Comparison of ENCODE assay signal across 1 cellular context in the genomic region with DNA sequence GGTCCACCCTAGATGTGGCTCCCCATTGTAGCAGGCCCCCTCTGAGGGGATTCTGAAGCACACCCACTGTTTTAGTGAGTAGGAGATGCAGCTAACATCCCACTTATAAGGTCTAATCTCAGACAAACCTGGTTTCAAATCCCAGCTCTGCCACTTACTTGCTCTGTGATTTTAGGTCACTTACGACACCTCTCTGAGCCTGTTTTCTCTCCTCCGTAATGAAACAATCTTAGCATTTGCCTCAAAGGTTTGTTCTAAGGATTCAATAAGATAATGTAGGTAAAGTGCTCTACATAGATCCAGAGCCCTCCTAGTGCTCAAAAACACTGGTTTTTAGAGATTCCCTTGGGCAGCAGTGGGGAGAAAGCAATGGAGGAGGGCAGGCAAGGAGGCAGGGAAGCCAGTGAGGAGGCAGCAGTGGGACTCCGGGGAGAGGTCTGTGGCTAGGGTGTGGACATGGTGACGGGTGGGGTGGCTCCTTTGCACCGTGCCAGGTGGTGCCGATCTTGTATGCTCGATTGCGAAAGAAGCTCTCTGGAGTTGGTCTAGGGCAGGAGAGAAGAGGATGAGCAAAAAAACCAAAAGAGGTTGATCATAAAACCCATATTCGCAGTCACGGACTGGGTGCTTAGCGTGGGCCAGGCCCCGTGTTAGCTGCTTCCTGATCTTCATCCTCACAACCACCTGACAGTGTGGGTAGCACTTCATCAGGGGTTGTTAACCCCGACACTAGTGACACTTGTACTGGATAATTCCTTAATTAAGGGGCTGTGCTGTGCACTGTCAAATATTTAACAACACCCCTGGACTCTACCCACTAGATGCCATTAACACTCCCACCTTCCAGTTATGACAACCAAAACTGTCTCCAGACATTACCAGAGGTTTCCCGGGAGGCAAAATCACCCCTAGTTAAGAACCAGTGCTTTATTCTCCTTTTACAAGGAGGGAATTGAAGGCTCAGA.
TF ChIP-seq lines count a peak whose summit lies in the region.

No MANE protein-coding gene starts in this region.

TF ChIP-seq in HepG2, 621 proteins besides CTCF, POLR2A, EP300 and RAD21 (continued from another document and continues in another):
- TF ChIP-seq, protein P1, sequence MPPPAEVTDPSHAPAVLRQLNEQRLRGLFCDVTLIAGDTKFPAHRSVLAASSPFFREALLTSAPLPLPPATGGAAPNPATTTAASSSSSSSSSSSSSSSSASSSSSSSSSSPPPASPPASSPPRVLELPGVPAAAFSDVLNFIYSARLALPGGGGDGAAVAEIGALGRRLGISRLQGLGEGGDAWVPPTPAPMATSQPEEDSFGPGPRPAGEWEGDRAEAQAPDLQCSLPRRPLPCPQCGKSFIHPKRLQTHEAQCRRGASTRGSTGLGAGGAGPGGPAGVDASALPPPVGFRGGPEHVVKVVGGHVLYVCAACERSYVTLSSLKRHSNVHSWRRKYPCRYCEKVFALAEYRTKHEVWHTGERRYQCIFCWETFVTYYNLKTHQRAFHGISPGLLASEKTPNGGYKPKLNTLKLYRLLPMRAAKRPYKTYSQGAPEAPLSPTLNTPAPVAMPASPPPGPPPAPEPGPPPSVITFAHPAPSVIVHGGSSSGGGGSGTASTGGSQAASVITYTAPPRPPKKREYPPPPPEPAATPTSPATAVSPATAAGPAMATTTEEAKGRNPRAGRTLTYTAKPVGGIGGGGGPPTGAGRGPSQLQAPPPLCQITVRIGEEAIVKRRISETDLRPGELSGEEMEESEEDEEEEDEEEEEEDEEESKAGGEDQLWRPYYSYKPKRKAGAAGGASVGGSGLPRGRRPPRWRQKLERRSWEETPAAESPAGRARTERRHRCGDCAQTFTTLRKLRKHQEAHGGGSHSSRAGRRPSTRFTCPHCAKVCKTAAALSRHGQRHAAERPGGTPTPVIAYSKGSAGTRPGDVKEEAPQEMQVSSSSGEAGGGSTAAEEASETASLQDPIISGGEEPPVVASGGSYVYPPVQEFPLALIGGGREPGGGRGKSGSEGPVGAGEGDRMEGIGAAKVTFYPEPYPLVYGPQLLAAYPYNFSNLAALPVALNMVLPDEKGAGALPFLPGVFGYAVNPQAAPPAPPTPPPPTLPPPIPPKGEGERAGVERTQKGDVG (CRISPR knock-in tag; IDR thresholded peaks at IDR 0.05; ENCODE audit: borderline replicate concordance): no peak; the same call in 1 of the 2 replicates
- no peak for TF ChIP-seq ZBTB42 (CRISPR knock-in tag; IDR thresholded peaks at IDR 0.05)
- TF ChIP-seq ZNF768 (CRISPR knock-in tag; IDR thresholded peaks at IDR 0.05): peak; percentile 28
- peak; percentile 51; the same call in 1 of the 2 replicates for TF ChIP-seq ZNF776 (CRISPR knock-in tag; IDR thresholded peaks at IDR 0.05)
- no peak for TF ChIP-seq RFX3 (CRISPR knock-in tag; IDR thresholded peaks at IDR 0.05)
- TF ChIP-seq ZNF605 (CRISPR knock-in tag; IDR thresholded peaks at IDR 0.05): 0 out of 2 replicates have a peak, but pooled peaks have one; percentile 39
- no peak for TF ChIP-seq ZNF326 (CRISPR knock-in tag; IDR thresholded peaks at IDR 0.05; ENCODE audit: borderline replicate concordance)
- no peak for TF ChIP-seq KDM5A (IDR thresholded peaks at IDR 0.05; ENCODE audit: borderline replicate concordance, low read length)
- TF ChIP-seq MBD4 (IDR thresholded peaks at IDR 0.05; ENCODE audit: borderline replicate concordance, low read length): no peak
- TF ChIP-seq CSRNP1 (CRISPR knock-in tag; IDR thresholded peaks at IDR 0.05): no peak
- TF ChIP-seq BORCS8-MEF2B (CRISPR knock-in tag; IDR thresholded peaks at IDR 0.05): no peak
- TF ChIP-seq MIXL1 (CRISPR knock-in tag; IDR thresholded peaks at IDR 0.05): no peak
- TF ChIP-seq NRL (CRISPR knock-in tag; IDR thresholded peaks at IDR 0.05; ENCODE audit: borderline replicate concordance): no peak
- no peak for TF ChIP-seq ZBTB3 (CRISPR knock-in tag; IDR thresholded peaks at IDR 0.05; ENCODE audit: borderline replicate concordance, low read depth)
- TF ChIP-seq, protein P2, sequence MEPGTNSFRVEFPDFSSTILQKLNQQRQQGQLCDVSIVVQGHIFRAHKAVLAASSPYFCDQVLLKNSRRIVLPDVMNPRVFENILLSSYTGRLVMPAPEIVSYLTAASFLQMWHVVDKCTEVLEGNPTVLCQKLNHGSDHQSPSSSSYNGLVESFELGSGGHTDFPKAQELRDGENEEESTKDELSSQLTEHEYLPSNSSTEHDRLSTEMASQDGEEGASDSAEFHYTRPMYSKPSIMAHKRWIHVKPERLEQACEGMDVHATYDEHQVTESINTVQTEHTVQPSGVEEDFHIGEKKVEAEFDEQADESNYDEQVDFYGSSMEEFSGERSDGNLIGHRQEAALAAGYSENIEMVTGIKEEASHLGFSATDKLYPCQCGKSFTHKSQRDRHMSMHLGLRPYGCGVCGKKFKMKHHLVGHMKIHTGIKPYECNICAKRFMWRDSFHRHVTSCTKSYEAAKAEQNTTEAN (CRISPR knock-in tag; conservative IDR thresholded peaks at IDR 0.05): no peak
- no peak for TF ChIP-seq SOX13 (IDR thresholded peaks at IDR 0.05)
- 0 out of 4 replicates have a peak, but pooled peaks of 1 of the 2 experiments have one; percentile 52 for TF ChIP-seq SOX13 (CRISPR knock-in tag; conservative IDR thresholded peaks at IDR 0.05 in 1 of 2, IDR thresholded peaks at IDR 0.05 in 1 of 2)
- TF ChIP-seq KLF9 (CRISPR knock-in tag; IDR thresholded peaks at IDR 0.05; ENCODE audit: low read depth): no peak
- 0 out of 2 replicates have a peak, but pooled peaks have one; percentile 3 for TF ChIP-seq IRF9 (CRISPR knock-in tag; IDR thresholded peaks at IDR 0.05; ENCODE audit: borderline replicate concordance)
- TF ChIP-seq ZNF343 (CRISPR knock-in tag; IDR thresholded peaks at IDR 0.05): 0 out of 2 replicates have a peak, but pooled peaks have one; percentile 13
- TF ChIP-seq, protein P3, sequence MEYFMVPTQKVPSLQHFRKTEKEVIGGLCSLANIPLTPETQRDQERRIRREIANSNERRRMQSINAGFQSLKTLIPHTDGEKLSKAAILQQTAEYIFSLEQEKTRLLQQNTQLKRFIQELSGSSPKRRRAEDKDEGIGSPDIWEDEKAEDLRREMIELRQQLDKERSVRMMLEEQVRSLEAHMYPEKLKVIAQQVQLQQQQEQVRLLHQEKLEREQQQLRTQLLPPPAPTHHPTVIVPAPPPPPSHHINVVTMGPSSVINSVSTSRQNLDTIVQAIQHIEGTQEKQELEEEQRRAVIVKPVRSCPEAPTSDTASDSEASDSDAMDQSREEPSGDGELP (IDR thresholded peaks at IDR 0.05; ENCODE audit: borderline replicate concordance, low read depth): no peak
- TF ChIP-seq HBP1 (CRISPR knock-in tag; IDR thresholded peaks at IDR 0.05; ENCODE audit: low read depth): no peak
- no peak for TF ChIP-seq ZNF83 (CRISPR knock-in tag; IDR thresholded peaks at IDR 0.05; ENCODE audit: borderline replicate concordance)
- no peak for TF ChIP-seq REL (CRISPR knock-in tag; conservative IDR thresholded peaks at IDR 0.05)
- no peak for TF ChIP-seq ZNF549 (CRISPR knock-in tag; IDR thresholded peaks at IDR 0.05)
- no peak for TF ChIP-seq ZNF746 (CRISPR knock-in tag; IDR thresholded peaks at IDR 0.05)
- no peak for TF ChIP-seq PHF5A (CRISPR knock-in tag; IDR thresholded peaks at IDR 0.05; ENCODE audit: low read depth, unreplicated experiment)
- no peak; the same call in 1 of the 2 replicates for TF ChIP-seq HOXA3 (CRISPR knock-in tag; IDR thresholded peaks at IDR 0.05)
- TF ChIP-seq, protein P4, sequence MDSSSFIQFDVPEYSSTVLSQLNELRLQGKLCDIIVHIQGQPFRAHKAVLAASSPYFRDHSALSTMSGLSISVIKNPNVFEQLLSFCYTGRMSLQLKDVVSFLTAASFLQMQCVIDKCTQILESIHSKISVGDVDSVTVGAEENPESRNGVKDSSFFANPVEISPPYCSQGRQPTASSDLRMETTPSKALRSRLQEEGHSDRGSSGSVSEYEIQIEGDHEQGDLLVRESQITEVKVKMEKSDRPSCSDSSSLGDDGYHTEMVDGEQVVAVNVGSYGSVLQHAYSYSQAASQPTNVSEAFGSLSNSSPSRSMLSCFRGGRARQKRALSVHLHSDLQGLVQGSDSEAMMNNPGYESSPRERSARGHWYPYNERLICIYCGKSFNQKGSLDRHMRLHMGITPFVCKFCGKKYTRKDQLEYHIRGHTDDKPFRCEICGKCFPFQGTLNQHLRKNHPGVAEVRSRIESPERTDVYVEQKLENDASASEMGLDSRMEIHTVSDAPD (CRISPR knock-in tag; IDR thresholded peaks at IDR 0.05): peak; percentile 73; the same call in 1 of the 2 replicates
- TF ChIP-seq GMEB1 (CRISPR knock-in tag; IDR thresholded peaks at IDR 0.05; ENCODE audit: borderline replicate concordance): 0 out of 2 replicates have a peak, but pooled peaks have one; percentile 22
- TF ChIP-seq ZNF496 (CRISPR knock-in tag; IDR thresholded peaks at IDR 0.05; ENCODE audit: insufficient replicate concordance): no peak
- TF ChIP-seq, protein P5, sequence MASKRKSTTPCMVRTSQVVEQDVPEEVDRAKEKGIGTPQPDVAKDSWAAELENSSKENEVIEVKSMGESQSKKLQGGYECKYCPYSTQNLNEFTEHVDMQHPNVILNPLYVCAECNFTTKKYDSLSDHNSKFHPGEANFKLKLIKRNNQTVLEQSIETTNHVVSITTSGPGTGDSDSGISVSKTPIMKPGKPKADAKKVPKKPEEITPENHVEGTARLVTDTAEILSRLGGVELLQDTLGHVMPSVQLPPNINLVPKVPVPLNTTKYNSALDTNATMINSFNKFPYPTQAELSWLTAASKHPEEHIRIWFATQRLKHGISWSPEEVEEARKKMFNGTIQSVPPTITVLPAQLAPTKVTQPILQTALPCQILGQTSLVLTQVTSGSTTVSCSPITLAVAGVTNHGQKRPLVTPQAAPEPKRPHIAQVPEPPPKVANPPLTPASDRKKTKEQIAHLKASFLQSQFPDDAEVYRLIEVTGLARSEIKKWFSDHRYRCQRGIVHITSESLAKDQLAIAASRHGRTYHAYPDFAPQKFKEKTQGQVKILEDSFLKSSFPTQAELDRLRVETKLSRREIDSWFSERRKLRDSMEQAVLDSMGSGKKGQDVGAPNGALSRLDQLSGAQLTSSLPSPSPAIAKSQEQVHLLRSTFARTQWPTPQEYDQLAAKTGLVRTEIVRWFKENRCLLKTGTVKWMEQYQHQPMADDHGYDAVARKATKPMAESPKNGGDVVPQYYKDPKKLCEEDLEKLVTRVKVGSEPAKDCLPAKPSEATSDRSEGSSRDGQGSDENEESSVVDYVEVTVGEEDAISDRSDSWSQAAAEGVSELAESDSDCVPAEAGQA (IDR thresholded peaks at IDR 0.05; ENCODE audit: low read depth): no peak
- TF ChIP-seq, protein P5 (CRISPR knock-in tag; IDR thresholded peaks at IDR 0.05; ENCODE audit: borderline replicate concordance): no peak
- TF ChIP-seq ZNF264 (CRISPR knock-in tag; IDR thresholded peaks at IDR 0.05): no peak
- TF ChIP-seq SIN3A (IDR thresholded peaks at IDR 0.05; ENCODE audit: borderline replicate concordance, low read depth, low read length): no peak
- no peak for TF ChIP-seq PAX8 (CRISPR knock-in tag; IDR thresholded peaks at IDR 0.05; ENCODE audit: borderline replicate concordance)
